ENCODE assay signal across 1 cellular context in genomic region chr22:36986242-36986821, GRCh38.
TF ChIP-seq lines count a peak whose summit lies in the region.

No MANE protein-coding gene starts in this region.

TF ChIP-seq in K562, 482 proteins besides CTCF, POLR2A, EP300 and RAD21 (continued from another document):
- TF ChIP-seq TRIM25 (IDR thresholded peaks at IDR 0.05; ENCODE audit: borderline replicate concordance) = no peak
- peak; percentile 40; the same call in 1 of the 2 replicates for TF ChIP-seq CBX1 (IDR thresholded peaks at IDR 0.05; ENCODE audit: low read depth)
- TF ChIP-seq BCOR (IDR thresholded peaks at IDR 0.05) = peak; percentile 34; the same call in 1 of the 2 replicates
- peak in 1 of 2 experiments; percentile 75; a peak in 1 of 3 replicates for TF ChIP-seq CBX3 (IDR thresholded peaks at IDR 0.05; ENCODE audit: borderline replicate concordance in 1 of 2, low read length in 2 of 2)
